In the genomic region with DNA sequence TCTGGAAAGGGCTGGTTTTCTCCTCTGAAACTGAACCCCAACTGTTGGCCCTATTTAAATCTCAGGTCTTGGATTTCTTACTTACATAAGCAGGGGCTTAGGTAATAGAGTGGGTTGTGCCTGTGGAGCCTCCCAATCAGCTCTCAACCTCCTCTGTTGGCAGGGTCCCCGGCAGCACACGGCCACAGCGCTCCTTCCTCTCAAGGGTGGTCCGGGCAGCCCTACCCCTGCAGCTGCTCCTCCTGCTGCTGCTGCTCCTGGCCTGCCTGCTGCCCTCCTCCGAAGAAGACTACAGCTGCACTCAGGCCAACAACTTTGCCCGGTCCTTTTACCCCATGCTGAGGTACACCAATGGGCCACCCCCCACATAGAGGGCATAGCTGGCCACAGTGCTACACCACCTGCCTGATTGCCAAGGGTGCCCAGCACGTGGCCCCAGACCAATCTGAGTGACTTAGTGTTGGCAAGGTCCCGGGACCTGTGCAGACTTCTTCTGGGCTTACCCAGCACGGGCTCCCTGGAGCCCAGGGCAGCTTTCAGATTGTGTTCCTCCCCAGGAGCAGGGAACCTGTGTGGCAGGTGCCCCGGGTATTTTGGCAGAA, we compare ENCODE assay signal across 26 cellular contexts.
DNase-seq lines count a peak whose midpoint lies in the region; ATAC-seq and TF ChIP-seq lines count a peak whose summit lies in the region.
"Had no signal": no experiment of that assay in that cellular context is flagged by ENCODE, and none has a peak within 500 bp of the region (broad histone marks: within the 10 kb centered on the region; RNA-seq: fewer than 3 reads in every experiment).

No MANE protein-coding gene starts in this region.

- TF ChIP-seq POLR2A in body of pancreas (IDR thresholded peaks at IDR 0.05), result no peak

- H2BK15ac ChIP-seq in mesendoderm (replicated peaks; ENCODE audit: low read depth), result no peak overlapping the region

- no peak overlapping the region for H3K9ac ChIP-seq in mesendoderm (ENCODE audit: low read length)
- H3K9ac ChIP-seq: GM23248 had no signal

- intact Hi-C loops in Right ventricle myocardium inferior (cut with DNase I), result no loop called here
- intact Hi-C loops in cardiac septum (cut with DNase I), result no loop called here
- intact Hi-C loops in body of pancreas (cut with DNase I), result no loop called here

- DNase-seq in Right ventricle myocardium inferior (ENCODE audit: missing footprints), result no peak
- no peak for DNase-seq in cardiac septum (ENCODE audit: low spot score)
- DNase-seq in body of pancreas, result peak; percentile 35 to 64 (median 46)
- DNase-seq in natural killer cell treated with Interleukin-12 subunit alpha and Interleukin-12 subunit beta and Interleukin-15 and Interleukin-18, amount 100 ng/mL, for 72 hours (ENCODE audit: low spot score), result no peak
- DNase-seq in stimulated activated CD4-positive, alpha-beta T cell treated with anti-CD3 and anti-CD28 coated beads, Interleukin-2, amount 100 ng/mL, for 24 hours, result no peak
- no peak for DNase-seq in mesendoderm
- DNase-seq in anterior cingulate cortex (lab: John Stamatoyannopoulos, UW), result no peak
- DNase-seq: ACHN; C1 segment of cervical spinal cord; Calu3; CD8-positive, alpha-beta T cell; DMS153; GM23248; KBM-7; NCI-H1105; NCI-H146; NCI-H2029 treated with DMSO at 0.1 percent for 48 hours; NCI-H226; NCI-H510A treated with DMSO at 0.1 percent for 48 hours; NCI-H748 treated with DMSO at 0.1 percent for 48 hours; NK-92 treated with Interleukin-12 subunit alpha and Interleukin-12 subunit beta, amount 100 ng/mL, for 24 hours had no signal

- H3K4me2 ChIP-seq in mesendoderm (ENCODE audit: low read length), result no peak overlapping the region

- ATAC-seq in Right ventricle myocardium inferior (peak; percentile 58), body of pancreas (peak; percentile 60), HG03135 (IDR thresholded peaks at IDR 0.05; ENCODE audit: unreplicated experiment) (no peak)
- peak; percentile 38 to 40 for ATAC-seq in natural killer cell treated with Interleukin-12 subunit alpha and Interleukin-12 subunit beta and Interleukin-15 and Interleukin-18, amount 100 ng/mL, for 72 hours
- ATAC-seq: CD8-positive, alpha-beta T cell; Panc1 had no signal

- no peak overlapping the region for H3K18ac ChIP-seq in mesendoderm (ENCODE audit: low read length)

- WGBS in body of pancreas, 2 donors, result 46 to 55% methylated on average over 7 to 10 of the region's 10 CpGs
- no CpG with 5 or more reads among the region's 10 CpGs for WGBS in mesendoderm (ENCODE audit: extremely low coverage, insufficient coverage, low lambda C conversion rate)

- no peaks in the 10 kb centered on the region for H3K79me1 ChIP-seq in mesendoderm (ENCODE audit: low read length)

- H3K36me3 Mint-ChIP-seq in natural killer cell treated with Interleukin-12 subunit alpha and Interleukin-12 subunit beta and Interleukin-15 and Interleukin-18, amount 100 ng/mL, for 72 hours, result no peaks in the 10 kb centered on the region

- H2BK120ac ChIP-seq in mesendoderm (ENCODE audit: low read depth, low read length), result no peak overlapping the region

- H3K27ac ChIP-seq in body of pancreas, result peak overlapping the region in 2 of 4 donors; percentile 17 to 46
- no peak overlapping the region for H3K27ac ChIP-seq in mesendoderm (ENCODE audit: low read depth, low read length)
- H3K27ac ChIP-seq: 22Rv1, GM23248, HL-60 had no signal

- H3K4me1 ChIP-seq in body of pancreas (peaks cover 37% of the 10 kb centered on the region), mesendoderm (ENCODE audit: control insufficient read depth, low read depth, low read length) (no peaks in the 10 kb centered on the region)
- H3K4me1 ChIP-seq: HAP-1 had no signal

- no peaks in the 10 kb centered on the region for H3K79me2 ChIP-seq in mesendoderm (ENCODE audit: control insufficient read depth, insufficient read depth, low read length)

- H3K4me1 Mint-ChIP-seq in natural killer cell treated with Interleukin-12 subunit alpha and Interleukin-12 subunit beta and Interleukin-15 and Interleukin-18, amount 100 ng/mL, for 72 hours (ENCODE audit: low read depth in 2 of 2), result no peaks in the 10 kb centered on the region

- H3K23ac ChIP-seq in mesendoderm (ENCODE audit: low read length), result no peak overlapping the region

- H3K56ac ChIP-seq in mesendoderm (ENCODE audit: low read length), result no peak overlapping the region

- H4K5ac ChIP-seq in mesendoderm (ENCODE audit: low read length), result no peak overlapping the region

- TF ChIP-seq CTCF in body of pancreas (IDR thresholded peaks at IDR 0.05), result no peak

- H3K27me3 ChIP-seq in body of pancreas (no peaks in the 10 kb centered on the region), mesendoderm (ENCODE audit: insufficient read depth, low read length, poor library complexity) (no peaks in the 10 kb centered on the region)

- H3K36me3 ChIP-seq in body of pancreas (replicated peaks in 1 of 2; ENCODE audit: insufficient read depth in 1 of 2, low read depth in 2 of 2) (peaks cover 18 to 34% of the 10 kb centered on the region in 2 donors), mesendoderm (ENCODE audit: control insufficient read depth, insufficient read depth, low read length) (no peaks in the 10 kb centered on the region)

- no peak overlapping the region for H2BK5ac ChIP-seq in mesendoderm (ENCODE audit: low read length)

- no peak overlapping the region for H3K27ac Mint-ChIP-seq in natural killer cell treated with Interleukin-12 subunit alpha and Interleukin-12 subunit beta and Interleukin-15 and Interleukin-18, amount 100 ng/mL, for 72 hours
- H3K27ac Mint-ChIP-seq: CD8-positive, alpha-beta T cell had no signal

- H2AK5ac ChIP-seq in mesendoderm (ENCODE audit: low read length), result no peak overlapping the region

- H3K4me3 Mint-ChIP-seq in natural killer cell treated with Interleukin-12 subunit alpha and Interleukin-12 subunit beta and Interleukin-15 and Interleukin-18, amount 100 ng/mL, for 72 hours, result no peak overlapping the region
- H3K4me3 Mint-ChIP-seq: CD8-positive, alpha-beta T cell had no signal

- no peaks in the 10 kb centered on the region for H3K27me3 Mint-ChIP-seq in natural killer cell treated with Interleukin-12 subunit alpha and Interleukin-12 subunit beta and Interleukin-15 and Interleukin-18, amount 100 ng/mL, for 72 hours

- H3K4ac ChIP-seq in mesendoderm (ENCODE audit: low read depth, low read length), result no peak overlapping the region

- no peaks in the 10 kb centered on the region for H3K9me3 Mint-ChIP-seq in natural killer cell treated with Interleukin-12 subunit alpha and Interleukin-12 subunit beta and Interleukin-15 and Interleukin-18, amount 100 ng/mL, for 72 hours
- H3K9me3 Mint-ChIP-seq: CD8-positive, alpha-beta T cell had no signal

- H3K9me3 ChIP-seq in body of pancreas, result no peaks in the 10 kb centered on the region
- H3K9me3 ChIP-seq: HAP-1 had no signal

- H4K8ac ChIP-seq in mesendoderm (ENCODE audit: low read depth, low read length), result no peak overlapping the region

- no peak overlapping the region for H3K4me3 ChIP-seq in body of pancreas
- H3K4me3 ChIP-seq in mesendoderm (ENCODE audit: low read length), result no peak overlapping the region
- H3K4me3 ChIP-seq: GM23248, HAP-1 had no signal

Comparison
In these comparisons a context has a peak if more than half of its experiments do, and no peak if none do; other contexts are left out.
1. DNase-seq: peak in body of pancreas (4 of 4); none in Right ventricle myocardium inferior (single experiment), cardiac septum (single experiment), natural killer cell treated with Interleukin-12 subunit alpha and Interleukin-12 subunit beta and Interleukin-15 and Interleukin-18, amount 100 ng/mL, for 72 hours (single experiment), stimulated activated CD4-positive, alpha-beta T cell treated with anti-CD3 and anti-CD28 coated beads, Interleukin-2, amount 100 ng/mL, for 24 hours (0 of 2), mesendoderm (single experiment) and anterior cingulate cortex (0 of 58).